8 cellular contexts compared by ENCODE assay signal in the genomic region with DNA sequence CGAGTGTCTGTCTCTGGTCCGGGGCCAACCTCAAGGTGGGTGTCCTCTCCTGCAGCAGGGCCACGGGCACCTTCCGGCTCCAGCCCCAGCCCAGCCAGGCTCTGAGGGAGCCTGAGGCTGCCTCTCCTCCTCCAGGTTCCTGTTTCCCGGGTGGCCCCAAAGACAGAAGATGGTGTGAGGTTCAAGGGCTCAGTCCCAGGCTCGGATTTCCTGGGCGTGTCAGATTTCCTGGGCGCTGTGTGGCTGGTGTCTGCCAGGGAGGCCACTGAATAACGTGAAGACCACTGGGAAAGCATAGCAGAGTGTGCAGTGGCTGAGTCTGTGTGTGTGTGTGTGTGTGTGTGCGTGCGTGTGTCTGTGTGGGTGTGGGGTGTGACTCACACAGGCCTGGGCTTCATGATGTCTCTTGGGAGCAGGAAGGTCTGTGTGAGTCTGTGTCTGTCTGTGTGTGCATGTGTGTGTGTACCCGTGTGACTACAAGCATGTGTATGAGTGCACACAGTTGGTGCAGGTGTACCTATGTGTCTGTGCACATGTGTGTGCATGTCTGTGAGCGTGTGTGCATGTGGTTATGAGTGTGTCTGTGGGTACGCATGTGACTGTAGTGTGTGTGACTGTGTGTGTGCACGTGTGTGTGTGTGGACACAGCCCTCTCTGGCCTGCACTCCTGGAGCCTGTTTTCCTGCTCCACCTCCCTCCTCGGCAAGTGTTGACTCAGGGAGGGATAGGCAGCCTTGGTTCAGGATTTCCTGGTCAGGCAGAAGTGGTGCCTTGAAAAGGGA. TPM values are rescaled to one million over a fixed set of nuclear protein-coding genes. Genes with fewer than 3 reads are reported as not detected.
A peak's percentile ranks its signal among the peaks of the same experiment; 100 is the strongest.
DNase-seq lines count a peak whose midpoint lies in the region; ATAC-seq and TF ChIP-seq lines count a peak whose summit lies in the region.

No MANE protein-coding gene starts in this region.

- H2AFZ ChIP-seq in mesenchymal stem cell (ENCODE audit: low read depth, low read length): no peak overlapping the region

- DNase-seq in EH (ENCODE audit: low read depth) (peak; percentile 80), NCI-H2227 treated with DMSO at 0.1 percent for 48 hours (lab: John Stamatoyannopoulos, UW) (peak; percentile 27), brain microvascular endothelial cell (peak; percentile 94), mesenchymal stem cell (peak; percentile 52), suprapubic skin (ENCODE audit: low spot score in 2 of 2) (no peak), globus pallidus (ENCODE audit: low spot score) (no peak)

- H3K79me1 ChIP-seq in mesenchymal stem cell (replicated peaks; ENCODE audit: low read length, poor library complexity, severe bottlenecking): no peaks in the 10 kb centered on the region

- no peak overlapping the region for H2BK12ac ChIP-seq in mesenchymal stem cell (ENCODE audit: low read length in 2 of 2)

- no peak overlapping the region for H3K4ac ChIP-seq in mesenchymal stem cell (ENCODE audit: low read depth in 1 of 2, low read length in 2 of 2)

- H3K14ac ChIP-seq in mesenchymal stem cell (ENCODE audit: low read length in 2 of 2): peak overlapping the region in 1 of 2 experiments; percentile 77

- WGBS in mesenchymal stem cell: 69% methylated on average over 16 of the region's 16 CpGs
- WGBS in suprapubic skin: 29% methylated on average over 8 of the region's 16 CpGs

- no peak overlapping the region for H2BK5ac ChIP-seq in mesenchymal stem cell (ENCODE audit: low read depth, low read length, poor library complexity, severe bottlenecking)

- no peak overlapping the region for H2AK5ac ChIP-seq in mesenchymal stem cell (ENCODE audit: low read length, severe bottlenecking)

- H4K8ac ChIP-seq in mesenchymal stem cell (ENCODE audit: low read length): no peak overlapping the region

- H3K36me3 ChIP-seq in brain microvascular endothelial cell (replicated peaks): no peaks in the 10 kb centered on the region
- H3K36me3 ChIP-seq in mesenchymal stem cell (ENCODE audit: control insufficient read depth in 1 of 2, insufficient read depth in 2 of 2, low read depth in 1 of 2, low read length in 2 of 2): no peaks in the 10 kb centered on the region
- no peaks in the 10 kb centered on the region for H3K36me3 ChIP-seq in suprapubic skin

- in situ Hi-C loops in brain microvascular endothelial cell (cut with HindIII; ENCODE audit: low pct_ligation_motif_present, low sequenced_read_pairs): no loop called here

- no peak overlapping the region for H3K23ac ChIP-seq in mesenchymal stem cell (ENCODE audit: low read length in 2 of 2)

- no peak for TF ChIP-seq EP300 in suprapubic skin (IDR thresholded peaks at IDR 0.05)

- H2BK15ac ChIP-seq in mesenchymal stem cell (ENCODE audit: low read depth, poor library complexity, severe bottlenecking): no peak overlapping the region

- H3K18ac ChIP-seq in mesenchymal stem cell (ENCODE audit: low read depth in 1 of 2, low read length in 2 of 2): no peak overlapping the region

- H2BK120ac ChIP-seq in mesenchymal stem cell (ENCODE audit: low read depth, low read length): no peak overlapping the region

- peak overlapping the region; percentile 2 for H4K91ac ChIP-seq in mesenchymal stem cell (ENCODE audit: low read length)

- TF ChIP-seq CTCF in brain microvascular endothelial cell (IDR thresholded peaks at IDR 0.05; ENCODE audit: low read depth, low read length, missing control alignments): no peak
- no peak for TF ChIP-seq CTCF in suprapubic skin (IDR thresholded peaks at IDR 0.05)

- no peak overlapping the region for H3K4me2 ChIP-seq in mesenchymal stem cell (ENCODE audit: low read length, poor library complexity, severe bottlenecking)

- TF ChIP-seq POLR2A in suprapubic skin (IDR thresholded peaks at IDR 0.05): no peak

- H3K27ac ChIP-seq in brain microvascular endothelial cell (no peak overlapping the region), mesenchymal stem cell (ENCODE audit: low read length, poor library complexity, severe bottlenecking) (no peak overlapping the region), suprapubic skin (peak overlapping the region; percentile 38)

- ATAC-seq in HG03521 (IDR thresholded peaks at IDR 0.05; ENCODE audit: unreplicated experiment) (no peak), HG03135 (IDR thresholded peaks at IDR 0.05; ENCODE audit: unreplicated experiment) (no peak)

- no peaks in the 10 kb centered on the region for H3K27me3 ChIP-seq in brain microvascular endothelial cell (replicated peaks)
- no peaks in the 10 kb centered on the region for H3K27me3 ChIP-seq in mesenchymal stem cell (ENCODE audit: control insufficient read depth in 1 of 2, insufficient read depth in 1 of 2, low read length in 2 of 2)
- no peaks in the 10 kb centered on the region for H3K27me3 ChIP-seq in suprapubic skin

- H3K4me1 ChIP-seq in mesenchymal stem cell (ENCODE audit: control insufficient read depth, insufficient read depth, low read depth, low read length) (peaks cover 27% of the 10 kb centered on the region), suprapubic skin (peaks cover 32% of the 10 kb centered on the region)

- no peak overlapping the region for H3K9ac ChIP-seq in mesenchymal stem cell (ENCODE audit: low read length)

- no peaks in the 10 kb centered on the region for H3K9me3 ChIP-seq in mesenchymal stem cell (ENCODE audit: control insufficient read depth, low read length)
- no peaks in the 10 kb centered on the region for H3K9me3 ChIP-seq in suprapubic skin

- no peak overlapping the region for H3K4me3 ChIP-seq in brain microvascular endothelial cell (ENCODE audit: low read depth, low read length)
- H3K4me3 ChIP-seq in mesenchymal stem cell (ENCODE audit: insufficient read depth in 1 of 2, low read depth in 1 of 2, low read length in 2 of 2): no peak overlapping the region
- H3K4me3 ChIP-seq in suprapubic skin: no peak overlapping the region

RNA-seq across cellular contexts. Expression of a gene that starts 28.3 kb away (rescaled TPM):
- polyA plus RNA-seq in mesenchymal stem cell (2013, experiment 1 of 2): 0.03 TPM
- polyA plus RNA-seq in mesenchymal stem cell (2013, experiment 2 of 2): 0.07 TPM
- 100 to 1,000 TPM in 3 of 4 donors, 10 to 100 TPM in 1; 86.3 to 360 (median 196) TPM for total RNA-seq in suprapubic skin

RNA-seq across cellular contexts. Expression of a gene that starts 48.4 kb away (rescaled TPM):
- 0.14 TPM for polyA plus RNA-seq in mesenchymal stem cell (2013, experiment 1 of 2)
- 0.18 TPM for polyA plus RNA-seq in mesenchymal stem cell (2013, experiment 2 of 2)
- total RNA-seq in suprapubic skin: under 1 TPM in 2 of 4 donors, not detected in 2; 0.38 to 0.93 TPM

Comparison
In these comparisons a context has a peak if more than half of its experiments do, and no peak if none do; other contexts are left out.
1. DNase-seq: peak in EH (single experiment), NCI-H2227 treated with DMSO at 0.1 percent for 48 hours (single experiment), brain microvascular endothelial cell (single experiment) and mesenchymal stem cell (single experiment); none in suprapubic skin (0 of 2) and globus pallidus (single experiment).